Comparison of ENCODE assay signal across 9 cellular contexts in the genomic region with DNA sequence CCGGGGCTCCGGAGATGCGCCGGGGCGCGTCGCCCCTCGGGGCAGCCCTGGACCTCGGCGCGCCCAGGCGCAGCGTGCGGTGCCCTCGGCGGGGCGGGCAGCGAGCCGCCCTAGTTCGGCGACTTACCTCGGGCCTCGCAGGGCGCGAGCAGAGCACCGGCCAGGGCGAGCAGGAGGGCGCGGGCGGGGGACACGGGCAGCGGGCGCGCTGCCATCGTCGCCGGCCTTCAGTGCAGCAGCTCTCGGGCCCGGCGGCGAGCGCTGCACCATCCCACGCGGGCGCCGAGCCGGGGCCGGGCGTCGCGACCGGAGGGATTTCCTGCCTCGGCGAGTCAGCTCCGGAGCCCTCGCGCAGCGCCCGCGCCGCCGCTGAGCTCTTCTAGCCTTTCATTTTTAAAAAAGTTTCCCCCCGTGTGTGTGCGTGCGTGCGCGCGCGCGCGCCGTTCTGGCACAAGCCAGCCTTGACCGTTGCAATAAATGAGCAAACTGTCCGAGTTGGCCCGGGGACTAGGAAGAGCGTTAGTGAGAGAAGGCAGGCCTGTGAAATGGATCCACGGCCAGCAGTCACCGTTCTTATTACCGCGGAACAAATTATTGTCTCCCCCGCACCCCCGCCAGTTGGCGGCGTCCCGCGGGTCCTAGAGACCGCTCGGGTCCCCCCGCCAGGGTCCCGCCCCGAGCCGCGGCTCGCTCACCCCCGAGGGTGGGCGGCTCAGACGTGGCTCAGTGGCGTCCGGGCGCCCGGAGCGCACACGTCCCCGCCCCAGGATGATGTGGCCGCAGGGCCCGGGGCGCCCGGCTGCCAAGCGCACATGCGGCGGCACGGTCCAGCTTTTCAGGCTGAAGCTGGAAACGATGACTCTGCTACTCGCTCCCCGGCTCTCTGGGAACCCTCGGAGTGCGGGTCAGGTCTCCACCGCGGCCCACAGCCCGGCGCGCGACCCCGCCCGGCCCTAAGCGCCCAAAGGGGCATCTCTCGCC. TPM values are rescaled to one million over a fixed set of nuclear protein-coding genes. Genes with fewer than 3 reads are reported as not detected.
DNase-seq lines count a peak whose midpoint lies in the region; ATAC-seq lines count a peak whose summit lies in the region.
"Had no signal": no experiment of that assay in that cellular context is flagged by ENCODE, and none has a peak within 500 bp of the region (broad histone marks: within the 10 kb centered on the region; RNA-seq: fewer than 3 reads in every experiment).

A gene with protein sequence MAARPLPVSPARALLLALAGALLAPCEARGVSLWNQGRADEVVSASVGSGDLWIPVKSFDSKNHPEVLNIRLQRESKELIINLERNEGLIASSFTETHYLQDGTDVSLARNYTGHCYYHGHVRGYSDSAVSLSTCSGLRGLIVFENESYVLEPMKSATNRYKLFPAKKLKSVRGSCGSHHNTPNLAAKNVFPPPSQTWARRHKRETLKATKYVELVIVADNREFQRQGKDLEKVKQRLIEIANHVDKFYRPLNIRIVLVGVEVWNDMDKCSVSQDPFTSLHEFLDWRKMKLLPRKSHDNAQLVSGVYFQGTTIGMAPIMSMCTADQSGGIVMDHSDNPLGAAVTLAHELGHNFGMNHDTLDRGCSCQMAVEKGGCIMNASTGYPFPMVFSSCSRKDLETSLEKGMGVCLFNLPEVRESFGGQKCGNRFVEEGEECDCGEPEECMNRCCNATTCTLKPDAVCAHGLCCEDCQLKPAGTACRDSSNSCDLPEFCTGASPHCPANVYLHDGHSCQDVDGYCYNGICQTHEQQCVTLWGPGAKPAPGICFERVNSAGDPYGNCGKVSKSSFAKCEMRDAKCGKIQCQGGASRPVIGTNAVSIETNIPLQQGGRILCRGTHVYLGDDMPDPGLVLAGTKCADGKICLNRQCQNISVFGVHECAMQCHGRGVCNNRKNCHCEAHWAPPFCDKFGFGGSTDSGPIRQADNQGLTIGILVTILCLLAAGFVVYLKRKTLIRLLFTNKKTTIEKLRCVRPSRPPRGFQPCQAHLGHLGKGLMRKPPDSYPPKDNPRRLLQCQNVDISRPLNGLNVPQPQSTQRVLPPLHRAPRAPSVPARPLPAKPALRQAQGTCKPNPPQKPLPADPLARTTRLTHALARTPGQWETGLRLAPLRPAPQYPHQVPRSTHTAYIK (minus strand): TSS at position 547 of the 981 bp plus-strand sequence. CDS start 332 bp downstream, at position 215.

- POLR2A ChIA-PET in activated CD8-positive, alpha-beta T cell treated with anti-CD3 and anti-CD28 coated beads, Interleukin-2, amount 10 ng/mL, durations not matched to agents 7 days and 5 days (lab: Charles Lee) = no interaction called here

- CTCF ChIA-PET in activated CD8-positive, alpha-beta T cell treated with anti-CD3 and anti-CD28 coated beads, Interleukin-2, amount 10 ng/mL, durations not matched to agents 7 days and 5 days (lab: Charles Lee) = no interaction called here

- peaks cover 6% of the 10 kb centered on the region for H3K9me3 Mint-ChIP-seq in activated CD8-positive, alpha-beta T cell treated with anti-CD3 and anti-CD28 coated beads, Interleukin-2, amount 10 ng/mL, durations not matched to agents 7 days and 5 days (ENCODE audit: insufficient read depth)

- ATAC-seq in activated CD8-positive, alpha-beta T cell treated with anti-CD3 and anti-CD28 coated beads, Interleukin-2, amount 10 ng/mL, durations not matched to agents 7 days and 5 days = no peak
- ATAC-seq in GM19395 (IDR thresholded peaks at IDR 0.05; ENCODE audit: unreplicated experiment) (no peak), GM21360 (IDR thresholded peaks at IDR 0.05; ENCODE audit: unreplicated experiment) (no peak)
- ATAC-seq: Panc1 had no signal

- peak within 1 kb of the TSS; percentile 60 for H3K27ac Mint-ChIP-seq in activated CD8-positive, alpha-beta T cell treated with anti-CD3 and anti-CD28 coated beads, Interleukin-2, amount 10 ng/mL, durations not matched to agents 7 days and 5 days

- peak; percentile 62 for DNase-seq in DMS53 (lab: John Stamatoyannopoulos, UW)
- no peak for DNase-seq in DMS53 treated with DMSO at 0.1 percent for 48 hours (lab: John Stamatoyannopoulos, UW; ENCODE audit: unreplicated experiment)
- no peak for DNase-seq in activated CD8-positive, alpha-beta T cell treated with anti-CD3 and anti-CD28 coated beads, Interleukin-2, amount 10 ng/mL, durations not matched to agents 7 days and 5 days
- DNase-seq in head of caudate nucleus = peak in 40 of 42 donors; percentile 27 to 78 (median 53)
- DNase-seq in pons (ENCODE audit: low spot score) = peak; percentile 39
- DNase-seq in NCI-H1092 (lab: John Stamatoyannopoulos, UW) = no peak

- H3K27me3 Mint-ChIP-seq in activated CD8-positive, alpha-beta T cell treated with anti-CD3 and anti-CD28 coated beads, Interleukin-2, amount 10 ng/mL, durations not matched to agents 7 days and 5 days (ENCODE audit: low read depth) = peaks cover 31% of the 10 kb centered on the region

- H3K4me1 Mint-ChIP-seq in activated CD8-positive, alpha-beta T cell treated with anti-CD3 and anti-CD28 coated beads, Interleukin-2, amount 10 ng/mL, durations not matched to agents 7 days and 5 days (ENCODE audit: low read depth) = peaks cover 5% of the 10 kb centered on the region

- peaks cover 5% of the 10 kb centered on the region for H3K36me3 Mint-ChIP-seq in activated CD8-positive, alpha-beta T cell treated with anti-CD3 and anti-CD28 coated beads, Interleukin-2, amount 10 ng/mL, durations not matched to agents 7 days and 5 days (ENCODE audit: low read depth)

- H3K4me3 Mint-ChIP-seq in activated CD8-positive, alpha-beta T cell treated with anti-CD3 and anti-CD28 coated beads, Interleukin-2, amount 10 ng/mL, durations not matched to agents 7 days and 5 days = no peak within 1 kb of the TSS

- intact Hi-C loops in head of caudate nucleus (cut with DNase I) = loop anchor here (5.0 kb wide), 1 partner anchor 406 kb away; no protein-coding TSS in a partner anchor

RNA-seq across cellular contexts. Expression of the gene that starts here (rescaled TPM):
- total RNA-seq in activated CD8-positive, alpha-beta T cell treated with anti-CD3 and anti-CD28 coated beads, Interleukin-2, amount 10 ng/mL, durations not matched to agents 7 days and 5 days = 1 to 10 TPM in 1 of 2 experiments, under 1 TPM in 1; 0.60 to 1.6 TPM

Comparison
In these comparisons a context has a peak if more than half of its experiments do, and no peak if none do; other contexts are left out.
1. DNase-seq: peak in DMS53 (single experiment), head of caudate nucleus (40 of 42) and pons (single experiment); none in DMS53 treated with DMSO at 0.1 percent for 48 hours (single experiment), activated CD8-positive, alpha-beta T cell treated with anti-CD3 and anti-CD28 coated beads, Interleukin-2, amount 10 ng/mL, durations not matched to agents 7 days and 5 days (single experiment) and NCI-H1092 (single experiment).